8 cellular contexts compared by ENCODE assay signal in genomic region chr14:23352506-23353432, GRCh38. TPM values are rescaled to one million over a fixed set of nuclear protein-coding genes. Genes with fewer than 3 reads are reported as not detected.
DNase-seq lines count a peak whose midpoint lies in the region; ATAC-seq and TF ChIP-seq lines count a peak whose summit lies in the region.

Gene SLC22A17 (minus strand): TSS chr14:23352887.

- H3K36me3 ChIP-seq in left lung = peaks cover 0 to 6% of the 10 kb centered on the region in 2 donors

- H3K27me3 ChIP-seq in left lung = peaks cover 0 to 47% of the 10 kb centered on the region in 2 donors

- DNase-seq in DMS153 (lab: John Stamatoyannopoulos, UW) (peak; percentile 27), NCI-H2107 treated with DMSO at 0.1 percent for 48 hours (lab: John Stamatoyannopoulos, UW; ENCODE audit: unreplicated experiment) (peak; percentile 87), ecto neural progenitor cell (ENCODE audit: low spot score) (peak; percentile 88), left lung (peak in 1 of 2 donors; percentile 76), MV-4-11 (lab: John Stamatoyannopoulos, UW) (no peak)
- peak; percentile 52 to 54 for DNase-seq in activated CD4-positive, alpha-beta T cell treated with anti-CD3 and anti-CD28 coated beads, Interleukin-2, amount 50 U/mL, for 4 hours
- DNase-seq in stimulated activated CD4-positive, alpha-beta T cell treated with anti-CD3 and anti-CD28 coated beads, Interleukin-1b, Interleukin-23, amount 100 ng/mL, for 1 hour (ENCODE audit: low read depth in 2 of 2) = peak; percentile 6 to 17

- ATAC-seq in left lung (peak; percentile 95), GM18502 (IDR thresholded peaks at IDR 0.05; ENCODE audit: poor library complexity, unreplicated experiment) (no peak)

- no peaks in the 10 kb centered on the region for H3K9me3 ChIP-seq in left lung

- H3K4me3 ChIP-seq in left lung = peak within 1 kb of the TSS; percentile 46 to 75

- TF ChIP-seq CTCF in left lung (IDR thresholded peaks at IDR 0.05) = no peak

- intact Hi-C loops in left lung (cut with DNase I) = no loop called here

- peak within 1 kb of the TSS in 1 of 2 donors; percentile 33 for H3K27ac ChIP-seq in left lung

- peaks cover 3 to 15% of the 10 kb centered on the region in 2 donors for H3K4me1 ChIP-seq in left lung

RNA-seq across cellular contexts. Expression of gene SLC22A17, which starts in this region (rescaled TPM):
- 10 to 100 TPM; 13.2 to 27.1 TPM for total RNA-seq in left lung
